9 cellular contexts compared by ENCODE assay signal in the genomic region with DNA sequence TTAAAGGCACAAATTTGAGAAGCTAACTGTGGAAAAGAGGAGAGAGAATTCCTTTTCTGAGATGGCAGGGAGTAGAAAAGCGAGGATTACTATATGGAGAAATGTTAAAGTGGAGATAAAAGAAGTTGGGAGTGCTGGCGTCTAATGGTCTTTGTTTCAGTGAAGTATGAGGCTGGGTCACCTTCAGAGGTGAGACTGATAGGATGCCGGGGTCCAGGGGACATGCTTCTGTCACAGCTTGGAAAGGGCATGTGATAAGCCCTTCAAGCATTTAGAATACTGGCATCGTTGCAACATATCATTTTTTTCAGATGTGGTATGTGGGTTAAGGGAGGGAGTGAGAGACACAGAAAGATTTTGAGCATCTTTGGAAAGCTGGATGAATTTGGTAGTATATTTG. TPM values are rescaled to one million over a fixed set of nuclear protein-coding genes. Genes with fewer than 3 reads are reported as not detected.
DNase-seq lines count a peak whose midpoint lies in the region; ATAC-seq and TF ChIP-seq lines count a peak whose summit lies in the region.
"Not testable (repeated sequence)": the region's sequence is repeated elsewhere in the genome, so short reads cannot be mapped to it uniquely, and the experiment has no call there.
"Had no signal": no experiment of that assay in that cellular context is flagged by ENCODE, and none has a peak within 500 bp of the region (broad histone marks: within the 10 kb centered on the region; RNA-seq: fewer than 3 reads in every experiment).

No MANE protein-coding gene starts in this region.

- not testable (repeated sequence) for H3K9me3 Mint-ChIP-seq in activated CD4-positive, alpha-beta T cell treated with anti-CD3 and anti-CD28 coated beads, Interleukin-2, amount 10 ng/mL, durations not matched to agents 7 days and 5 days; activated naive CD8-positive, alpha-beta T cell treated with anti-CD3 and anti-CD28 coated beads for 36 hours; endodermal cell; naive thymus-derived CD8-positive, alpha-beta T cell

- intact Hi-C loops in psoas muscle (cut with DNase I), result not testable (repeated sequence)

- not testable (repeated sequence) for H3K27ac ChIP-seq in ACC112 (ENCODE audit: low read depth, low read length); HUES6 (ENCODE audit: low read depth, low read length); endodermal cell (ENCODE audit: low read depth, low read length); psoas muscle
- peak overlapping the region; percentile 64 to 67 for H3K27ac ChIP-seq in right atrium auricular region

- ATAC-seq in naive thymus-derived CD8-positive, alpha-beta T cell; psoas muscle: not testable (repeated sequence)

- H3K27me3 ChIP-seq in ACC112 (ENCODE audit: insufficient read depth, low read length), result peaks cover 23% of the 10 kb centered on the region
- H3K27me3 ChIP-seq in HUES6 (ENCODE audit: control insufficient read depth, insufficient read depth, low read length), result peaks cover 31% of the 10 kb centered on the region
- peaks cover 29% of the 10 kb centered on the region for H3K27me3 ChIP-seq in endodermal cell (ENCODE audit: control insufficient read depth, insufficient read depth, low read length, poor library complexity, severe bottlenecking)
- not testable (repeated sequence) for H3K27me3 ChIP-seq in right atrium auricular region; psoas muscle (ENCODE audit: insufficient read depth in 3 of 3, low read length in 2 of 3)

- not testable (repeated sequence) for TF ChIP-seq CTCF in endodermal cell (conservative IDR thresholded peaks at IDR 0.05); right atrium auricular region (IDR thresholded peaks at IDR 0.05); psoas muscle (IDR thresholded peaks at IDR 0.05)

- WGBS in endodermal cell (ENCODE audit: insufficient coverage in 1 of 2, insufficient read length in 1 of 2), 2 experiments, result 84% methylated on average over 4 of the region's 4 CpGs; no CpG with 5 or more reads in 1 of the 2 experiments
- 56 to 66% (median 57%) methylated on average over 3 to 4 of the region's 4 CpGs for WGBS in psoas muscle, 3 donors

- not testable (repeated sequence) for H3K36me3 ChIP-seq in ACC112 (ENCODE audit: insufficient read depth, low read length); HUES6 (ENCODE audit: control insufficient read depth, insufficient read depth, low read length); endodermal cell (ENCODE audit: control insufficient read depth, insufficient read depth, low read length); right atrium auricular region; psoas muscle (ENCODE audit: insufficient read depth in 1 of 2, low read depth in 1 of 2)

- not testable (repeated sequence) for H2AFZ ChIP-seq in ACC112 (ENCODE audit: low read length, unreplicated experiment)

- H3K9ac ChIP-seq in HUES6 (ENCODE audit: low read length); endodermal cell (ENCODE audit: extremely low read depth, low read length, poor library complexity, severe bottlenecking): not testable (repeated sequence)

- H3K27ac Mint-ChIP-seq in activated CD4-positive, alpha-beta T cell treated with anti-CD3 and anti-CD28 coated beads, Interleukin-2, amount 10 ng/mL, durations not matched to agents 7 days and 5 days, result peak overlapping the region; percentile 38
- H3K27ac Mint-ChIP-seq in activated naive CD8-positive, alpha-beta T cell treated with anti-CD3 and anti-CD28 coated beads for 36 hours; endodermal cell: not testable (repeated sequence)
- peak overlapping the region in 2 of 10 donors; percentile 20 to 25 for H3K27ac Mint-ChIP-seq in naive thymus-derived CD8-positive, alpha-beta T cell

- peaks cover 28% of the 10 kb centered on the region for H3K27me3 Mint-ChIP-seq in activated CD4-positive, alpha-beta T cell treated with anti-CD3 and anti-CD28 coated beads, Interleukin-2, amount 10 ng/mL, durations not matched to agents 7 days and 5 days
- H3K27me3 Mint-ChIP-seq in activated naive CD8-positive, alpha-beta T cell treated with anti-CD3 and anti-CD28 coated beads for 36 hours, result peaks cover 35% of the 10 kb centered on the region
- H3K27me3 Mint-ChIP-seq in endodermal cell (ENCODE audit: insufficient read depth), result peaks cover 35% of the 10 kb centered on the region
- peaks cover 3 to 34% (median 26%) of the 10 kb centered on the region in 5 donors for H3K27me3 Mint-ChIP-seq in naive thymus-derived CD8-positive, alpha-beta T cell

- DNase-seq in activated CD4-positive, alpha-beta T cell treated with anti-CD3 and anti-CD28 coated beads, Interleukin-2, amount 10 ng/mL, durations not matched to agents 7 days and 5 days; activated naive CD8-positive, alpha-beta T cell treated with anti-CD3 and anti-CD28 coated beads for 36 hours; endodermal cell; right atrium auricular region (ENCODE audit: low spot score); naive thymus-derived CD8-positive, alpha-beta T cell; psoas muscle: not testable (repeated sequence)

- not testable (repeated sequence) for H3K79me2 ChIP-seq in ACC112 (ENCODE audit: control insufficient read depth, insufficient read depth, low read length, unreplicated experiment)

- H3K36me3 Mint-ChIP-seq in activated CD4-positive, alpha-beta T cell treated with anti-CD3 and anti-CD28 coated beads, Interleukin-2, amount 10 ng/mL, durations not matched to agents 7 days and 5 days (ENCODE audit: low read depth); activated naive CD8-positive, alpha-beta T cell treated with anti-CD3 and anti-CD28 coated beads for 36 hours; endodermal cell (ENCODE audit: low read depth); naive thymus-derived CD8-positive, alpha-beta T cell: not testable (repeated sequence)

- CTCF ChIA-PET in activated CD4-positive, alpha-beta T cell treated with anti-CD3 and anti-CD28 coated beads, Interleukin-2, amount 10 ng/mL, durations not matched to agents 7 days and 5 days (lab: Charles Lee), result not testable (repeated sequence)

- H3K4me1 ChIP-seq in ACC112 (ENCODE audit: control insufficient read depth, insufficient read depth, low read length, unreplicated experiment); HUES6 (ENCODE audit: control insufficient read depth, insufficient read depth, low read length); endodermal cell (ENCODE audit: control insufficient read depth, insufficient read depth, low read length); right atrium auricular region; psoas muscle: not testable (repeated sequence)

- H3K9me3 ChIP-seq in HUES6 (ENCODE audit: control insufficient read depth, insufficient read depth, low read depth, low read length); endodermal cell (ENCODE audit: control insufficient read depth, low read length); right atrium auricular region; psoas muscle: not testable (repeated sequence)

- H3K4me3 ChIP-seq in ACC112 (ENCODE audit: low read depth, low read length), result peak overlapping the region; percentile 77; the same call in 1 of the 2 replicates
- peak overlapping the region; percentile 77; the same call in 1 of the 2 replicates for H3K4me3 ChIP-seq in HUES6 (ENCODE audit: low read depth, low read length)
- not testable (repeated sequence) for H3K4me3 ChIP-seq in endodermal cell (ENCODE audit: low read length)
- H3K4me3 ChIP-seq in right atrium auricular region, result peak overlapping the region; percentile 45 to 58
- H3K4me3 ChIP-seq in psoas muscle, result peak overlapping the region; percentile 69

- not testable (repeated sequence) for H3K4me1 Mint-ChIP-seq in activated CD4-positive, alpha-beta T cell treated with anti-CD3 and anti-CD28 coated beads, Interleukin-2, amount 10 ng/mL, durations not matched to agents 7 days and 5 days; activated naive CD8-positive, alpha-beta T cell treated with anti-CD3 and anti-CD28 coated beads for 36 hours; endodermal cell
- peaks cover 12 to 18% (median 13%) of the 10 kb centered on the region in 4 donors for H3K4me1 Mint-ChIP-seq in naive thymus-derived CD8-positive, alpha-beta T cell

- POLR2A ChIA-PET in activated CD4-positive, alpha-beta T cell treated with anti-CD3 and anti-CD28 coated beads, Interleukin-2, amount 10 ng/mL, durations not matched to agents 7 days and 5 days (lab: Charles Lee); naive thymus-derived CD8-positive, alpha-beta T cell (lab: Charles Lee): not testable (repeated sequence)

- H3K4me3 Mint-ChIP-seq in activated CD4-positive, alpha-beta T cell treated with anti-CD3 and anti-CD28 coated beads, Interleukin-2, amount 10 ng/mL, durations not matched to agents 7 days and 5 days, result not testable (repeated sequence)
- peak overlapping the region; percentile 5 for H3K4me3 Mint-ChIP-seq in activated naive CD8-positive, alpha-beta T cell treated with anti-CD3 and anti-CD28 coated beads for 36 hours
- H3K4me3 Mint-ChIP-seq in endodermal cell, result peak overlapping the region; percentile 49
- H3K4me3 Mint-ChIP-seq in naive thymus-derived CD8-positive, alpha-beta T cell, result peak overlapping the region; percentile 61 to 94 (median 78)

RNA-seq across cellular contexts. Expression of gene STEAP1, which starts 34.1 kb away (rescaled TPM):
- not detected for total RNA-seq in activated CD4-positive, alpha-beta T cell treated with anti-CD3 and anti-CD28 coated beads, Interleukin-2, amount 10 ng/mL, durations not matched to agents 7 days and 5 days
- 1 to 10 TPM; 2.0 to 2.4 TPM for total RNA-seq in activated naive CD8-positive, alpha-beta T cell treated with anti-CD3 and anti-CD28 coated beads for 36 hours
- total RNA-seq in endodermal cell, result 1 to 10 TPM in 1 of 2 donors, under 1 TPM in 1; 0.66 to 3.8 TPM
- polyA plus RNA-seq in endodermal cell (2013, experiment 1 of 2), result 3.7 TPM
- polyA plus RNA-seq in endodermal cell (2013, experiment 2 of 2), result 2.5 TPM
- 1 to 10 TPM; 1.8 to 8.7 TPM for total RNA-seq in right atrium auricular region
- not detected for total RNA-seq in naive thymus-derived CD8-positive, alpha-beta T cell
- under 1 TPM in 1 of 3 donors, not detected in 2; 0.28 TPM for polyA plus RNA-seq in naive thymus-derived CD8-positive, alpha-beta T cell
- total RNA-seq in psoas muscle, result 1 to 10 TPM in 3 of 4 donors, under 1 TPM in 1; 0.59 to 4.8 (median 1.8) TPM
- 1 to 10 TPM; 1.4 to 6.6 (median 1.5) TPM for polyA plus RNA-seq in psoas muscle
- total RNA-seq: CD4-positive, alpha-beta memory T cell had no signal
- polyA plus RNA-seq: CD4-positive, alpha-beta memory T cell had no signal
